19 cellular contexts compared by ENCODE assay signal in genomic region chr6:109461733-109462526, GRCh38. TPM values are rescaled to one million over a fixed set of nuclear protein-coding genes. Genes with fewer than 3 reads are reported as not detected.
DNase-seq lines count a peak whose midpoint lies in the region; ATAC-seq, FAIRE-seq and TF ChIP-seq lines count a peak whose summit lies in the region.
"Had no signal": no experiment of that assay in that cellular context is flagged by ENCODE, and none has a peak within 500 bp of the region (broad histone marks: within the 10 kb centered on the region; RNA-seq: fewer than 3 reads in every experiment).

No MANE protein-coding gene starts in this region.

- no peaks in the 10 kb centered on the region for H3K9me3 ChIP-seq in CD4-positive, alpha-beta memory T cell (ENCODE audit: control insufficient read depth in 1 of 2, low read length in 2 of 2)
- H3K9me3 ChIP-seq in Peyer's patch (no peaks in the 10 kb centered on the region), prostate gland (no peaks in the 10 kb centered on the region)
- H3K9me3 ChIP-seq: lower lobe of right lung, tibial nerve had no signal

- POLR2A ChIA-PET in CD4-positive, alpha-beta memory T cell (lab: Charles Lee; ENCODE audit: partially characterized antibody): interaction anchor here (1.4 to 10.1 kb wide), 2 partner anchors 20 to 29 kb away, joined by 3 to 132 read pairs; partner anchors contain the start of gene ZBTB24
- POLR2A ChIA-PET in activated naive CD8-positive, alpha-beta T cell treated with anti-CD3 and anti-CD28 coated beads, Interleukin-2, amount 10 ng/mL, durations not matched to agents 7 days and 5 days (lab: Charles Lee): no interaction called here

- no peak overlapping the region for H3K4me3 ChIP-seq in CD4-positive, alpha-beta memory T cell (ENCODE audit: low read length in 2 of 2)
- no peak overlapping the region for H3K4me3 ChIP-seq in Peyer's patch
- no peak overlapping the region for H3K4me3 ChIP-seq in prostate gland
- H3K4me3 ChIP-seq: lower lobe of right lung, SK-N-MC, skin epidermis, tibial nerve had no signal

- H3K27ac Mint-ChIP-seq in CD4-positive, alpha-beta memory T cell: peak overlapping the region; percentile 2 to 83 (median 63)
- peak overlapping the region; percentile 46 for H3K27ac Mint-ChIP-seq in activated naive CD8-positive, alpha-beta T cell treated with anti-CD3 and anti-CD28 coated beads, Interleukin-2, amount 10 ng/mL, durations not matched to agents 7 days and 5 days
- peak overlapping the region; percentile 81 to 100 (median 87) for H3K27ac Mint-ChIP-seq in naive B cell

- H3K36me3 Mint-ChIP-seq in CD4-positive, alpha-beta memory T cell: peaks cover 32 to 47% of the 10 kb centered on the region in 2 donors
- H3K36me3 Mint-ChIP-seq in activated naive CD8-positive, alpha-beta T cell treated with anti-CD3 and anti-CD28 coated beads, Interleukin-2, amount 10 ng/mL, durations not matched to agents 7 days and 5 days: peaks cover 34% of the 10 kb centered on the region
- peaks cover 17 to 19% of the 10 kb centered on the region in 2 donors for H3K36me3 Mint-ChIP-seq in naive B cell

- TF ChIP-seq CTCF in Peyer's patch (IDR thresholded peaks at IDR 0.05): no peak
- TF ChIP-seq CTCF in prostate gland (IDR thresholded peaks at IDR 0.05): no peak

- H3K4me3 Mint-ChIP-seq in CD4-positive, alpha-beta memory T cell: no peak overlapping the region
- H3K4me3 Mint-ChIP-seq in activated naive CD8-positive, alpha-beta T cell treated with anti-CD3 and anti-CD28 coated beads, Interleukin-2, amount 10 ng/mL, durations not matched to agents 7 days and 5 days: no peak overlapping the region
- H3K4me3 Mint-ChIP-seq in naive B cell: no peak overlapping the region

- peaks cover 47% of the 10 kb centered on the region for H3K4me1 ChIP-seq in CD4-positive, alpha-beta memory T cell (ENCODE audit: insufficient read depth, low read length)
- peaks cover 0 to 19% (median 8%) of the 10 kb centered on the region in 4 donors for H3K4me1 ChIP-seq in Peyer's patch
- H3K4me1 ChIP-seq in prostate gland (replicated peaks): no peaks in the 10 kb centered on the region

- intact Hi-C loops in CD4-positive, alpha-beta memory T cell (cut with micrococcal nuclease): no loop called here
- intact Hi-C loops in prostate gland (cut with DNase I): no loop called here

- no peaks in the 10 kb centered on the region for H3K27me3 Mint-ChIP-seq in CD4-positive, alpha-beta memory T cell
- no peaks in the 10 kb centered on the region for H3K27me3 Mint-ChIP-seq in activated naive CD8-positive, alpha-beta T cell treated with anti-CD3 and anti-CD28 coated beads, Interleukin-2, amount 10 ng/mL, durations not matched to agents 7 days and 5 days
- no peaks in the 10 kb centered on the region for H3K27me3 Mint-ChIP-seq in naive B cell

- H3K27me3 ChIP-seq in CD4-positive, alpha-beta memory T cell (ENCODE audit: insufficient read depth, low read length): no peaks in the 10 kb centered on the region
- H3K27me3 ChIP-seq in Peyer's patch (no peaks in the 10 kb centered on the region), prostate gland (replicated peaks; ENCODE audit: insufficient read depth) (no peaks in the 10 kb centered on the region)
- H3K27me3 ChIP-seq: tibial nerve had no signal

- CTCF ChIA-PET in CD4-positive, alpha-beta memory T cell (lab: Charles Lee; ENCODE audit: partially characterized antibody): interaction anchor here (2.2 to 4.6 kb wide), 2 partner anchors 18 to 20 kb away, joined by 12 to 29 read pairs; partner anchors contain the start of gene ZBTB24

- FAIRE-seq in GM12891 (lab: Jason Lieb, UNC): peak; percentile 61
- FAIRE-seq: H1 had no signal

- no peak for DNase-seq in CD4-positive, alpha-beta memory T cell
- DNase-seq in GM12891 (ENCODE audit: insufficient read length, low spot score): no peak
- no peak for DNase-seq in activated naive CD8-positive, alpha-beta T cell treated with anti-CD3 and anti-CD28 coated beads, Interleukin-2, amount 10 ng/mL, durations not matched to agents 7 days and 5 days
- no peak for DNase-seq in naive B cell
- DNase-seq in Peyer's patch: no peak
- DNase-seq in prostate gland (ENCODE audit: low spot score): no peak
- DNase-seq: dermis blood vessel endothelial cell, glutamatergic neuron, KBM-7, lower lobe of right lung, NCI-H1092 treated with DMSO at 0.1 percent for 48 hours, NCI-H2081 treated with DMSO at 0.1 percent for 48 hours, NCI-H69 had no signal

- TF ChIP-seq POLR2A in GM12891 (IDR thresholded peaks at IDR 0.05; ENCODE audit: low read depth, low read length): no peak
- no peak for TF ChIP-seq POLR2A in Peyer's patch (IDR thresholded peaks at IDR 0.05)
- TF ChIP-seq POLR2A in prostate gland (IDR thresholded peaks at IDR 0.05): no peak

- peaks cover 41 to 65% (median 52%) of the 10 kb centered on the region in 4 donors for H3K4me1 Mint-ChIP-seq in CD4-positive, alpha-beta memory T cell
- peaks cover 38% of the 10 kb centered on the region for H3K4me1 Mint-ChIP-seq in activated naive CD8-positive, alpha-beta T cell treated with anti-CD3 and anti-CD28 coated beads, Interleukin-2, amount 10 ng/mL, durations not matched to agents 7 days and 5 days
- peaks cover 43 to 76% (median 52%) of the 10 kb centered on the region in 3 donors for H3K4me1 Mint-ChIP-seq in naive B cell

- no peak overlapping the region for H3K27ac ChIP-seq in CD4-positive, alpha-beta memory T cell (ENCODE audit: low read depth, low read length)
- H3K27ac ChIP-seq in Peyer's patch (no peak overlapping the region), prostate gland (no peak overlapping the region)
- H3K27ac ChIP-seq: lower lobe of right lung, SK-N-MC, tibial nerve had no signal

- H3K9me3 Mint-ChIP-seq in CD4-positive, alpha-beta memory T cell: peaks cover 0 to 3% (median 0%) of the 10 kb centered on the region in 8 donors
- H3K9me3 Mint-ChIP-seq in activated naive CD8-positive, alpha-beta T cell treated with anti-CD3 and anti-CD28 coated beads, Interleukin-2, amount 10 ng/mL, durations not matched to agents 7 days and 5 days: peaks cover 1% of the 10 kb centered on the region
- H3K9me3 Mint-ChIP-seq in naive B cell: peaks cover 0 to 7% (median 0%) of the 10 kb centered on the region in 7 donors

- no peak for ATAC-seq in activated naive CD8-positive, alpha-beta T cell treated with anti-CD3 and anti-CD28 coated beads, Interleukin-2, amount 10 ng/mL, durations not matched to agents 7 days and 5 days (ENCODE audit: low read depth)
- ATAC-seq in naive B cell (ENCODE audit: low read depth in 2 of 2) (no peak), GM19397 (IDR thresholded peaks at IDR 0.05; ENCODE audit: unreplicated experiment) (no peak)
- ATAC-seq: lower lobe of right lung had no signal

- WGBS in prostate gland: 86% methylated on average over 1 of the region's 1 CpG

- H3K36me3 ChIP-seq in CD4-positive, alpha-beta memory T cell (ENCODE audit: insufficient read depth, low read length): peaks cover 28% of the 10 kb centered on the region
- peaks cover 0 to 37% (median 0%) of the 10 kb centered on the region in 3 donors for H3K36me3 ChIP-seq in Peyer's patch
- no peaks in the 10 kb centered on the region for H3K36me3 ChIP-seq in prostate gland

TF ChIP-seq in GM12891, 5 proteins besides CTCF, POLR2A, EP300 and RAD21:
- TF ChIP-seq POLR2AphosphoS5 (IDR thresholded peaks at IDR 0.05; ENCODE audit: low read depth, low read length) (no peak), SPI1 (IDR thresholded peaks at IDR 0.05; ENCODE audit: low read depth, low read length) (no peak), POU2F2 (IDR thresholded peaks at IDR 0.05; ENCODE audit: low read depth, low read length) (no peak)

RNA-seq across cellular contexts. Expression of gene MICAL1, which starts 6.4 kb away (rescaled TPM):
- 10 to 100 TPM; 76.5 to 79.3 TPM for total RNA-seq in CD4-positive, alpha-beta memory T cell
- polyA plus RNA-seq in CD4-positive, alpha-beta memory T cell: 10 to 100 TPM in 1 of 2 donors, 1 to 10 TPM in 1; 9.0 to 23.5 TPM
- 39.9 TPM for polyA plus RNA-seq in GM12891 (2012; ENCODE audit: low read depth, missing spikeins)
- 10 to 100 TPM; 80.4 to 81.5 TPM for total RNA-seq in activated naive CD8-positive, alpha-beta T cell treated with anti-CD3 and anti-CD28 coated beads, Interleukin-2, amount 10 ng/mL, durations not matched to agents 7 days and 5 days
- polyA plus RNA-seq in naive B cell (ENCODE audit: low read depth in 6 of 6): 10 to 100 TPM in 5 of 6 donors, 1 to 10 TPM in 1; 8.4 to 26.7 (median 16.1) TPM
- total RNA-seq in Peyer's patch (100 to 1,000 TPM; 154 to 291 (median 223) TPM), prostate gland (10 to 100 TPM; 13.9 to 55.4 TPM)

RNA-seq across cellular contexts. Expression of gene ZBTB24, which starts 21.1 kb away (rescaled TPM):
- total RNA-seq in CD4-positive, alpha-beta memory T cell: 10 to 100 TPM; 27.2 to 28.4 TPM
- polyA plus RNA-seq in CD4-positive, alpha-beta memory T cell: 10 to 100 TPM in 1 of 2 donors, 1 to 10 TPM in 1; 8.5 to 11.5 TPM
- polyA plus RNA-seq in GM12891 (2012; ENCODE audit: low read depth, missing spikeins): 5.2 TPM
- 10 to 100 TPM; 19.7 to 20.0 TPM for total RNA-seq in activated naive CD8-positive, alpha-beta T cell treated with anti-CD3 and anti-CD28 coated beads, Interleukin-2, amount 10 ng/mL, durations not matched to agents 7 days and 5 days
- polyA plus RNA-seq in naive B cell (ENCODE audit: low read depth in 6 of 6): 10 to 100 TPM; 12.0 to 18.5 (median 16.3) TPM
- 10 to 100 TPM in 2 of 4 donors, 1 to 10 TPM in 2; 6.7 to 11.6 (median 9.1) TPM for total RNA-seq in Peyer's patch
- 10 to 100 TPM in 1 of 2 donors, 1 to 10 TPM in 1; 8.2 to 12.8 TPM for total RNA-seq in prostate gland

RNA-seq across cellular contexts. Expression of gene SMPD2, which starts 21.4 kb away (rescaled TPM):
- 10 to 100 TPM; 21.7 to 23.6 TPM for total RNA-seq in CD4-positive, alpha-beta memory T cell
- polyA plus RNA-seq in CD4-positive, alpha-beta memory T cell: 10 to 100 TPM in 1 of 2 donors, 1 to 10 TPM in 1; 8.2 to 15.8 TPM
- 7.4 TPM for polyA plus RNA-seq in GM12891 (2012; ENCODE audit: low read depth, missing spikeins)
- total RNA-seq in activated naive CD8-positive, alpha-beta T cell treated with anti-CD3 and anti-CD28 coated beads, Interleukin-2, amount 10 ng/mL, durations not matched to agents 7 days and 5 days: 10 to 100 TPM; 15.6 to 16.6 TPM
- polyA plus RNA-seq in naive B cell (ENCODE audit: low read depth in 6 of 6): 10 to 100 TPM; 24.1 to 45.5 (median 33.5) TPM
- total RNA-seq in Peyer's patch: 10 to 100 TPM; 20.6 to 34.5 (median 26.8) TPM
- total RNA-seq in prostate gland: 10 to 100 TPM; 10.2 to 24.2 TPM

RNA-seq across cellular contexts. Expression of gene PPIL6, which starts 21.5 kb away (rescaled TPM):
- total RNA-seq in CD4-positive, alpha-beta memory T cell: under 1 TPM; 0.39 to 0.52 TPM
- polyA plus RNA-seq in CD4-positive, alpha-beta memory T cell: under 1 TPM; 0.33 to 0.35 TPM
- polyA plus RNA-seq in GM12891 (2012; ENCODE audit: low read depth, missing spikeins): 0.21 TPM
- total RNA-seq in activated naive CD8-positive, alpha-beta T cell treated with anti-CD3 and anti-CD28 coated beads, Interleukin-2, amount 10 ng/mL, durations not matched to agents 7 days and 5 days: under 1 TPM; 0.17 to 0.53 TPM
- polyA plus RNA-seq in naive B cell (ENCODE audit: low read depth in 6 of 6): 1 to 10 TPM; 1.1 to 3.9 (median 2.4) TPM
- total RNA-seq in Peyer's patch (under 1 TPM in 2 of 4 donors, not detected in 2; 0.27 to 0.53 TPM), prostate gland (1 to 10 TPM; 4.2 to 6.0 TPM)
- total RNA-seq: activated naive CD4-positive, alpha-beta T cell treated with anti-CD3 and anti-CD28 coated beads, Interleukin-2, amount 50 U/mL, for 72 hours had no signal
